16 cellular contexts compared by ENCODE assay signal in the genomic region with DNA sequence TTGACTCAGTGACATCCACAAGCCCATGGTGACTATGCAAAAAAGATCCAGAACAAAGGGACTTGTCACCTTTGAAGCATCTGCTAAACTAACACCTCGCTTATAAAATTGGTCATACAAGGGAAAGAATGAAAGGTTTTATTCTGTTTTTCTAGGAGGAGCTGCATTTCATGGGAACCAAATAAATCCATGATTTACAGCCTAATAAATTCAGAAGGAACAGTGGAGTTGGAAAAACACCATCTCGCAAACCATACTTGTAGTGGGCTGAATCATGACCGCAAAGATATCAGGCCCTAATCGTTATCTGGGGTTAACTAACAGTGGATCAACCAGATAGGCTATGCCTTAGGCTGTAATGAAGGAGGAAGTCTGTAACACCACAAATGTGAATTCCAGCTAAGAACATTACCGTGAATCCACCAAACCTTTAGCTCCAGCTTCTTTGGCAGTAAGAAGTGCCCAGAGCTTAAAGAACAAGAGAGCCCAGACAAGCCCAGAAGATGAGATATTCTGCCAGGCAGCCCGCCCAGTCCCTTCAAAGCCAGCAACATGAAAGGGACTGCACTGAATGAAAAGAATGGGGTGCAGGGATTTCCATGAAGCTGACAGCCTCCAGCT. TPM values are rescaled to one million over a fixed set of nuclear protein-coding genes. Genes with fewer than 3 reads are reported as not detected.
DNase-seq lines count a peak whose midpoint lies in the region; ATAC-seq and TF ChIP-seq lines count a peak whose summit lies in the region.
"Had no signal": no experiment of that assay in that cellular context is flagged by ENCODE, and none has a peak within 500 bp of the region (broad histone marks: within the 10 kb centered on the region; RNA-seq: fewer than 3 reads in every experiment).

No MANE protein-coding gene starts in this region.

- no peak for TF ChIP-seq CTCF in type B pancreatic cell (conservative IDR thresholded peaks at IDR 0.05)

- ATAC-seq in esophagus mucosa: peak; percentile 12

- peak; percentile 35 for DNase-seq in activated CD8-positive, alpha-beta memory T cell treated with anti-CD3 and anti-CD28 coated beads, Interleukin-2, amount 50 U/mL, for 48 hours
- no peak for DNase-seq in activated CD8-positive, alpha-beta memory T cell treated with anti-CD3 and anti-CD28 coated beads for 24 hours
- peak; percentile 82 for DNase-seq in OCI-M1 (lab: John Stamatoyannopoulos, UW)
- no peak for DNase-seq in type B pancreatic cell (ENCODE audit: extremely low spot score, unreplicated experiment)
- DNase-seq in DMS114 treated with DMSO at 0.1 percent for 48 hours (lab: John Stamatoyannopoulos, UW; ENCODE audit: unreplicated experiment): no peak
- DNase-seq in NCI-H1105 treated with DMSO at 0.1 percent for 48 hours (lab: John Stamatoyannopoulos, UW): no peak
- no peak for DNase-seq in activated T-cell treated with anti-CD3 and anti-CD28 coated beads, Interleukin-2, amount 50 U/mL, for 1 hour
- DNase-seq: activated CD4-positive, alpha-beta T cell treated with anti-CD3 and anti-CD28 coated beads, Interleukin-2, amount 10 ng/mL, durations not matched to agents 7 days and 5 days; CD4-positive, alpha-beta memory T cell; islet precursor cell; MV-4-11; NCI-H2107; ovary; spleen had no signal

- H3K27ac Mint-ChIP-seq in type B pancreatic cell: peak overlapping the region; percentile 41
- H3K27ac Mint-ChIP-seq: activated CD4-positive, alpha-beta T cell treated with anti-CD3 and anti-CD28 coated beads, Interleukin-2, amount 10 ng/mL, durations not matched to agents 7 days and 5 days had no signal

- no peak overlapping the region for H3K4me3 Mint-ChIP-seq in type B pancreatic cell
- H3K4me3 Mint-ChIP-seq: activated CD4-positive, alpha-beta T cell treated with anti-CD3 and anti-CD28 coated beads, Interleukin-2, amount 10 ng/mL, durations not matched to agents 7 days and 5 days; CD4-positive, alpha-beta memory T cell had no signal

- peaks cover 25% of the 10 kb centered on the region for H3K4me1 Mint-ChIP-seq in type B pancreatic cell (ENCODE audit: unreplicated experiment)

- H3K36me3 Mint-ChIP-seq in type B pancreatic cell: no peaks in the 10 kb centered on the region
- H3K36me3 Mint-ChIP-seq: CD4-positive, alpha-beta memory T cell had no signal

- H3K9me3 Mint-ChIP-seq in type B pancreatic cell: no peaks in the 10 kb centered on the region
- H3K9me3 Mint-ChIP-seq: activated CD4-positive, alpha-beta T cell treated with anti-CD3 and anti-CD28 coated beads, Interleukin-2, amount 10 ng/mL, durations not matched to agents 7 days and 5 days; CD4-positive, alpha-beta memory T cell had no signal

- H3K27me3 Mint-ChIP-seq in type B pancreatic cell: no peaks in the 10 kb centered on the region
- H3K27me3 Mint-ChIP-seq: CD4-positive, alpha-beta memory T cell had no signal

RNA-seq across cellular contexts. Expression of a gene that starts 27.4 kb away (rescaled TPM):
- total RNA-seq in esophagus mucosa (0.24 TPM), type B pancreatic cell (ENCODE audit: low replicate concordance) (2.1 and 5.2 TPM in 2 replicates)
- total RNA-seq: activated CD4-positive, alpha-beta T cell treated with anti-CD3 and anti-CD28 coated beads, Interleukin-2, amount 10 ng/mL, durations not matched to agents 7 days and 5 days; CD4-positive, alpha-beta memory T cell; T-helper 2 cell treated with Interferon-gamma antibody and Interleukin-4, amounts not matched to agents 100 ng/mL and 5 ng/mL, for 36 hours had no signal

RNA-seq across cellular contexts. Expression of a gene that starts 45.0 kb away (rescaled TPM):
- total RNA-seq in esophagus mucosa: 13.9 TPM
- 24.8 and 44.2 TPM in 2 replicates for total RNA-seq in type B pancreatic cell (ENCODE audit: low replicate concordance)

Comparison
In these comparisons a context has a peak if more than half of its experiments do, and no peak if none do; other contexts are left out.
1. DNase-seq: peak in activated CD8-positive, alpha-beta memory T cell treated with anti-CD3 and anti-CD28 coated beads, Interleukin-2, amount 50 U/mL, for 48 hours (single experiment) and OCI-M1 (single experiment); none in activated CD8-positive, alpha-beta memory T cell treated with anti-CD3 and anti-CD28 coated beads for 24 hours (single experiment), type B pancreatic cell (single experiment), DMS114 treated with DMSO at 0.1 percent for 48 hours (single experiment), NCI-H1105 treated with DMSO at 0.1 percent for 48 hours (single experiment) and activated T-cell treated with anti-CD3 and anti-CD28 coated beads, Interleukin-2, amount 50 U/mL, for 1 hour (single experiment).